11 cellular contexts compared by ENCODE assay signal in genomic region chr9:88992556-88992955, GRCh38. TPM values are rescaled to one million over a fixed set of nuclear protein-coding genes. Genes with fewer than 3 reads are reported as not detected.
DNase-seq lines count a peak whose midpoint lies in the region; ATAC-seq and TF ChIP-seq lines count a peak whose summit lies in the region.
"Had no signal": no experiment of that assay in that cellular context is flagged by ENCODE, and none has a peak within 500 bp of the region (broad histone marks: within the 10 kb centered on the region; RNA-seq: fewer than 3 reads in every experiment).

No MANE protein-coding gene starts in this region.

- intact Hi-C loops in breast epithelium (cut with DNase I; ENCODE audit: low total_unique reads), result no loop called here

- TF ChIP-seq CTCF in breast epithelium (IDR thresholded peaks at IDR 0.05) (no peak), tibial nerve (IDR thresholded peaks at IDR 0.05) (no peak), RWPE1 (conservative IDR thresholded peaks at IDR 0.05; ENCODE audit: low read depth) (no peak)

- peaks cover 0 to 3% of the 10 kb centered on the region in 2 donors for H3K4me1 ChIP-seq in breast epithelium
- peaks cover 11% of the 10 kb centered on the region for H3K4me1 ChIP-seq in mesendoderm (ENCODE audit: control insufficient read depth, low read depth, low read length)
- H3K4me1 ChIP-seq in tibial nerve, result peaks cover 0 to 81% (median 43%) of the 10 kb centered on the region in 4 donors

- H3K27me3 ChIP-seq in breast epithelium, result no peaks in the 10 kb centered on the region
- no peaks in the 10 kb centered on the region for H3K27me3 ChIP-seq in mesendoderm (ENCODE audit: insufficient read depth, low read length, poor library complexity)
- no peaks in the 10 kb centered on the region for H3K27me3 ChIP-seq in tibial nerve

- peaks cover 37% of the 10 kb centered on the region for H3K4me1 Mint-ChIP-seq in stimulated activated naive CD8-positive, alpha-beta T cell treated with anti-CD3 and anti-CD28 coated beads, Interleukin-15, amount 100 ng/mL, for 72 hours

- no peak overlapping the region for H2BK120ac ChIP-seq in mesendoderm (ENCODE audit: low read depth, low read length)

- H3K36me3 ChIP-seq in breast epithelium (no peaks in the 10 kb centered on the region), mesendoderm (ENCODE audit: control insufficient read depth, insufficient read depth, low read length) (peaks cover 4% of the 10 kb centered on the region), tibial nerve (no peaks in the 10 kb centered on the region)

- peak; percentile 38 for DNase-seq in activated CD8-positive, alpha-beta memory T cell treated with anti-CD3 and anti-CD28 coated beads, Interleukin-2, amount 50 U/mL, for 48 hours
- DNase-seq in activated CD8-positive, alpha-beta memory T cell treated with anti-CD3 and anti-CD28 coated beads, Interleukin-2, amount 50 U/mL, for 4 hours, result no peak
- DNase-seq in breast epithelium (ENCODE audit: low spot score in 2 of 2) (no peak), mesendoderm (no peak), tibial nerve (ENCODE audit: low spot score in 2 of 2) (no peak), RWPE1 (ENCODE audit: low spot score) (no peak)
- DNase-seq in stimulated activated naive CD8-positive, alpha-beta T cell treated with anti-CD3 and anti-CD28 coated beads, Interleukin-15, amount 100 ng/mL, for 72 hours, result no peak
- DNase-seq in activated naive CD4-positive, alpha-beta T cell (lab: John Stamatoyannopoulos, UW), result no peak
- DNase-seq: activated CD4-positive, alpha-beta T cell treated with anti-CD3 and anti-CD28 coated beads for 36 hours; anterior cingulate cortex; NCI-H1436 had no signal

- POLR2A ChIA-PET in RWPE1 (lab: Yijun Ruan, JAX; ENCODE audit: low non-redundant PET), result no interaction called here

- peak overlapping the region; percentile 52 for H3K56ac ChIP-seq in mesendoderm (ENCODE audit: low read length)

- H3K27me3 Mint-ChIP-seq in stimulated activated naive CD8-positive, alpha-beta T cell treated with anti-CD3 and anti-CD28 coated beads, Interleukin-15, amount 100 ng/mL, for 72 hours, result peaks cover 84% of the 10 kb centered on the region

- no peak overlapping the region for H2BK15ac ChIP-seq in mesendoderm (replicated peaks; ENCODE audit: low read depth)

- no peak overlapping the region for H3K18ac ChIP-seq in mesendoderm (ENCODE audit: low read length)

- no peak overlapping the region for H2AK5ac ChIP-seq in mesendoderm (ENCODE audit: low read length)

- H3K27ac Mint-ChIP-seq in stimulated activated naive CD8-positive, alpha-beta T cell treated with anti-CD3 and anti-CD28 coated beads, Interleukin-15, amount 100 ng/mL, for 72 hours, result no peak overlapping the region
- H3K27ac Mint-ChIP-seq: activated CD4-positive, alpha-beta T cell treated with anti-CD3 and anti-CD28 coated beads for 36 hours had no signal

- CTCF ChIA-PET in RWPE1 (lab: Yijun Ruan, JAX), result interaction anchor here (0.6 to 0.7 kb wide), 2 partner anchors 275 to 368 kb away, joined by 3 read pairs; no protein-coding TSS in a partner anchor

- H3K4ac ChIP-seq in mesendoderm (ENCODE audit: low read depth, low read length), result no peak overlapping the region

- H3K4me3 ChIP-seq in breast epithelium, result peak overlapping the region; percentile 63 to 77 (median 70)
- peak overlapping the region; percentile 95 for H3K4me3 ChIP-seq in mesendoderm (ENCODE audit: low read length)
- peak overlapping the region in 3 of 4 donors; percentile 63 to 91 (median 65) for H3K4me3 ChIP-seq in tibial nerve

- no peak overlapping the region for H3K4me3 Mint-ChIP-seq in stimulated activated naive CD8-positive, alpha-beta T cell treated with anti-CD3 and anti-CD28 coated beads, Interleukin-15, amount 100 ng/mL, for 72 hours

- H4K8ac ChIP-seq in mesendoderm (ENCODE audit: low read depth, low read length), result no peak overlapping the region

- no peak overlapping the region for H3K4me2 ChIP-seq in mesendoderm (ENCODE audit: low read length)

- no peak overlapping the region for H4K5ac ChIP-seq in mesendoderm (ENCODE audit: low read length)

- peaks cover 0 to 2% of the 10 kb centered on the region in 2 donors for H3K9me3 Mint-ChIP-seq in stimulated activated naive CD8-positive, alpha-beta T cell treated with anti-CD3 and anti-CD28 coated beads, Interleukin-15, amount 100 ng/mL, for 72 hours

- no peak for TF ChIP-seq POLR2A in breast epithelium (IDR thresholded peaks at IDR 0.05)
- no peak for TF ChIP-seq POLR2A in tibial nerve (IDR thresholded peaks at IDR 0.05)

- H3K23ac ChIP-seq in mesendoderm (ENCODE audit: low read length), result no peak overlapping the region

- ATAC-seq in stimulated activated naive CD8-positive, alpha-beta T cell treated with anti-CD3 and anti-CD28 coated beads, Interleukin-15, amount 100 ng/mL, for 72 hours, result no peak
- ATAC-seq: activated CD4-positive, alpha-beta T cell treated with anti-CD3 and anti-CD28 coated beads for 36 hours had no signal

- no peak overlapping the region for H2BK5ac ChIP-seq in mesendoderm (ENCODE audit: low read length)

- peaks cover 12% of the 10 kb centered on the region for H3K79me2 ChIP-seq in mesendoderm (ENCODE audit: control insufficient read depth, insufficient read depth, low read length)

- peak overlapping the region; percentile 93 for H3K9ac ChIP-seq in mesendoderm (ENCODE audit: low read length)

- H3K79me1 ChIP-seq in mesendoderm (ENCODE audit: low read length), result peaks cover 5% of the 10 kb centered on the region

- H3K9me3 ChIP-seq in breast epithelium, result no peaks in the 10 kb centered on the region
- H3K9me3 ChIP-seq in tibial nerve, result no peaks in the 10 kb centered on the region

- H3K27ac ChIP-seq in breast epithelium, result no peak overlapping the region
- no peak overlapping the region for H3K27ac ChIP-seq in mesendoderm (ENCODE audit: low read depth, low read length)
- H3K27ac ChIP-seq in tibial nerve, result no peak overlapping the region
- H3K27ac ChIP-seq in RWPE1, result no peak overlapping the region

- no peak for TF ChIP-seq EP300 in tibial nerve (IDR thresholded peaks at IDR 0.05)

- WGBS in mesendoderm (ENCODE audit: extremely low coverage, insufficient coverage, low lambda C conversion rate), result no CpG with 5 or more reads among the region's 4 CpGs
- 53 to 66% methylated on average over 4 of the region's 4 CpGs for WGBS in tibial nerve, 2 donors

RNA-seq across cellular contexts. Expression of gene S1PR3, which starts 1.3 kb away (rescaled TPM):
- 10 to 100 TPM; 16.6 to 27.7 (median 18.7) TPM for total RNA-seq in breast epithelium
- polyA plus RNA-seq in mesendoderm (2013, experiment 1 of 2), result 7.0 TPM
- polyA plus RNA-seq in mesendoderm (2013, experiment 2 of 2), result 7.0 TPM
- 10 to 100 TPM; 13.0 to 25.8 (median 14.5) TPM for total RNA-seq in tibial nerve
